In the genomic region with DNA sequence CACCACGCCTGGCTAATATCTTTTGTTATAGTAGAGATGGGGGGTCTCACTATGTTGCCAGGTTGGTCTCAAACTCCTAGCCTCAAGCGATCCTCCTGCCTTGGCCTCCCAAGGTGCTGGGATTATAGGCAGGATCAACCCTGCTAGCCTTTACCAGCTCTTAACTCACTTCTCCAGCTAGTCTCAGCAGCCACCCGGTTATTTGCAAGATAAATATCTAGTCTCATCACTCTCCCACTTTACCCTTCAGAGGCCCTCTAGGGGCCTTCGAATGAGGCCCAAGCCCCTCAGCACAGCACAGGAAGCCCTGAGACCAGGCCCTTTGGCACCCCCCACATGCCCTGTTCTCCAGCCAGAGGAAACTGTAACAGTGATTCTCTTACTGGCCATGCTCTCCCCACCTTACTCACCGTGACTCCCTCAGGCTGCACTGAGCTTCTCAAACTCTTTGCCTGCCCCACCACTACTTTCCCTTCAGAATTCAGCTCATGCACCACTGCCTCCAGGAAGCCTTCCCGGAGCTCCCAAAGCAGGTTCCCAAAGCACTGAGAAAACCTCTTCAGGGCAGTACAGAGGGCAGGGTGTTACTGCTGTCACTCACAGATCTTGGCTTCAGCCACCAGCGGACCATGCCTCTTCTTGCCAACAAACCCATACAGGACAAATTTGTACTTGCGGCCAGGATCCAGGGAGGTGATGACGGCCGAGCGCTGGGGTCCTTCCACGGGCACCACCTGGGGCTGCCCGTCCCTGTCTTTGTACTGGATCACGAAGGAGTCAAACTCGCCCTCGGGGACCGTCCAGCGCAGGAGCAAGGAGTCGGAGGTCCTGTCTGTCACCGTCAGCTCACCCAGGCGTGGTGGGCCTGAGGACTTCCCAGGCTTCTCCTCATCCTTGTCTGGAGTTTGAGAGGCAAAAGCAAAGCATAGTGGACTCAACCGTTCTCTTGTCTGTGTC, we compare ENCODE assay signal across 17 cellular contexts. TPM values are rescaled to one million over a fixed set of nuclear protein-coding genes. Genes with fewer than 3 reads are reported as not detected.
"Had no signal": no experiment of that assay in that cellular context is flagged by ENCODE, and none has a peak within 500 bp of the region (broad histone marks: within the 10 kb centered on the region; RNA-seq: fewer than 3 reads in every experiment).

No MANE protein-coding gene starts in this region.

- ATAC-seq: natural killer cell treated with Interleukin-12 subunit alpha and Interleukin-12 subunit beta and Interleukin-15 and Interleukin-18, amount 100 ng/mL, for 72 hours; stimulated activated effector memory CD8-positive, alpha-beta T cell treated with anti-CD3 and anti-CD28 coated beads, Interleukin-12 subunit alpha, Interleukin-12 subunit beta, amount 100 ng/mL, for 72 hours; T-helper 17 cell had no signal

- H3K27ac ChIP-seq: ovary had no signal

- H3K9me3 ChIP-seq: ovary had no signal

- H3K9me3 Mint-ChIP-seq: activated B cell treated with CpG ODN at 0.5 μM for 24 hours; activated CD4-positive, alpha-beta T cell treated with anti-CD3 and anti-CD28 coated beads, Interleukin-2, amount 10 ng/mL, durations not matched to agents 24 days and 14 days; activated naive CD4-positive, alpha-beta T cell treated with anti-CD3 and anti-CD28 coated beads for 36 hours; central memory CD8-positive, alpha-beta T cell; immature natural killer cell; natural killer cell treated with Interleukin-12 subunit alpha and Interleukin-12 subunit beta and Interleukin-15 and Interleukin-18, amount 100 ng/mL, for 72 hours; stimulated activated effector memory CD8-positive, alpha-beta T cell treated with anti-CD3 and anti-CD28 coated beads, Interleukin-12 subunit alpha, Interleukin-12 subunit beta, amount 100 ng/mL, for 72 hours had no signal

- H3K36me3 Mint-ChIP-seq: immature natural killer cell; natural killer cell treated with Interleukin-12 subunit alpha and Interleukin-12 subunit beta and Interleukin-15 and Interleukin-18, amount 100 ng/mL, for 72 hours; stimulated activated effector memory CD8-positive, alpha-beta T cell treated with anti-CD3 and anti-CD28 coated beads, Interleukin-12 subunit alpha, Interleukin-12 subunit beta, amount 100 ng/mL, for 72 hours had no signal

- FAIRE-seq: small intestine, TTC549 had no signal

- H3K4me3 ChIP-seq: lung, ovary had no signal

- H3K4me3 Mint-ChIP-seq: activated B cell treated with CpG ODN at 0.5 μM for 24 hours; activated CD4-positive, alpha-beta T cell treated with anti-CD3 and anti-CD28 coated beads, Interleukin-2, amount 10 ng/mL, durations not matched to agents 24 days and 14 days; activated naive CD4-positive, alpha-beta T cell treated with anti-CD3 and anti-CD28 coated beads for 36 hours; central memory CD8-positive, alpha-beta T cell; natural killer cell treated with Interleukin-12 subunit alpha and Interleukin-12 subunit beta and Interleukin-15 and Interleukin-18, amount 100 ng/mL, for 72 hours; stimulated activated effector memory CD8-positive, alpha-beta T cell treated with anti-CD3 and anti-CD28 coated beads, Interleukin-12 subunit alpha, Interleukin-12 subunit beta, amount 100 ng/mL, for 72 hours had no signal

- DNase-seq: activated B cell treated with CpG ODN at 0.5 μM for 24 hours; activated CD4-positive, alpha-beta T cell treated with anti-CD3 and anti-CD28 coated beads, Interleukin-2, amount 10 ng/mL, durations not matched to agents 24 days and 14 days; activated CD8-positive, alpha-beta memory T cell treated with anti-CD3 and anti-CD28 coated beads for 24 hours; activated naive CD4-positive, alpha-beta T cell treated with anti-CD3 and anti-CD28 coated beads for 36 hours; effector memory CD4-positive, alpha-beta T cell; glutamatergic neuron; immature natural killer cell; left cardiac atrium; ovary; small intestine; T-helper 17 cell; trophoblast cell had no signal

- H3K27ac Mint-ChIP-seq: activated B cell treated with CpG ODN at 0.5 μM for 24 hours; activated CD4-positive, alpha-beta T cell treated with anti-CD3 and anti-CD28 coated beads, Interleukin-2, amount 10 ng/mL, durations not matched to agents 24 days and 14 days; activated naive CD4-positive, alpha-beta T cell treated with anti-CD3 and anti-CD28 coated beads for 36 hours; immature natural killer cell; natural killer cell treated with Interleukin-12 subunit alpha and Interleukin-12 subunit beta and Interleukin-15 and Interleukin-18, amount 100 ng/mL, for 72 hours; stimulated activated effector memory CD8-positive, alpha-beta T cell treated with anti-CD3 and anti-CD28 coated beads, Interleukin-12 subunit alpha, Interleukin-12 subunit beta, amount 100 ng/mL, for 72 hours; T-helper 17 cell had no signal

- H3K27me3 ChIP-seq: ovary had no signal

- H3K36me3 ChIP-seq: ovary had no signal

RNA-seq across cellular contexts. Expression of a gene that starts 25.0 kb away (rescaled TPM):
- polyA plus RNA-seq: immature natural killer cell had no signal

RNA-seq across cellular contexts. Expression of a gene that starts 45.9 kb away (rescaled TPM):
- total RNA-seq: activated B cell treated with CpG ODN at 0.5 μM for 24 hours had no signal
